1 cellular context compared by ENCODE assay signal in the genomic region with DNA sequence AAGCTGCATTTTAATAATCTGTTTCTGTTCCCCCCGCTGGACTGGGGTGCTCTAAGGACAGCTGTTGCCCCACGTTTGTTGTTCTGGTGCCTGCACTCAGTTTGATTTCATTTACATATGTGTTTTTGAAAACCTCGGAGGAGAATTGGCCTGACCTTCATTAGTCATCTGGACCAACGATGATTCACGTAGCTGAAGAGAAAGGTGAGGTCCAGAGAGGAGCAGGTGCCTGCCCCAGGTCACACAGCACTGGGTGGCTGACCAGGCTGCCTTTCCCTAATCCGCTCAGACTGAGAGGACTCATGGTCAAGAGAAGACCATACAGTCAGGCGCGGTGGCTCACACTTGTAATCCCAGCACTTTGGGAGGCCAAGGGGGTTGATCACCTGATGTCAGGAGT.
TF ChIP-seq lines count a peak whose summit lies in the region.

No MANE protein-coding gene starts in this region.

TF ChIP-seq in HCT116, 20 proteins besides CTCF, POLR2A, EP300 and RAD21:
- no peak for TF ChIP-seq CEBPB (IDR thresholded peaks at IDR 0.05; ENCODE audit: low read depth)
- TF ChIP-seq TCF7L2 (IDR thresholded peaks at IDR 0.05; ENCODE audit: borderline replicate concordance, extremely low read depth, insufficient read depth, insufficient read length): no peak
- no peak for TF ChIP-seq EGR1 (IDR thresholded peaks at IDR 0.05; ENCODE audit: low read depth)
- no peak for TF ChIP-seq FOSL1 (IDR thresholded peaks at IDR 0.05; ENCODE audit: low read depth)
- TF ChIP-seq SRF (IDR thresholded peaks at IDR 0.05; ENCODE audit: low read depth): no peak
- TF ChIP-seq POLR2AphosphoS5 (IDR thresholded peaks at IDR 0.05; ENCODE audit: low read depth, low read length): no peak
- no peak for TF ChIP-seq SP1 (IDR thresholded peaks at IDR 0.05; ENCODE audit: low read depth)
- TF ChIP-seq SIN3A (IDR thresholded peaks at IDR 0.05; ENCODE audit: low read depth): no peak
- no peak for TF ChIP-seq JUND (IDR thresholded peaks at IDR 0.05)
- no peak for TF ChIP-seq CBX3 (IDR thresholded peaks at IDR 0.05; ENCODE audit: low read depth)
- TF ChIP-seq EZH2 (IDR thresholded peaks at IDR 0.05): no peak
- TF ChIP-seq ZBTB33 (IDR thresholded peaks at IDR 0.05; ENCODE audit: extremely low read depth, insufficient replicate concordance, low read length): no peak
- no peak for TF ChIP-seq ZNF274 (IDR thresholded peaks at IDR 0.05; ENCODE audit: low read depth, low read length)
- no peak for TF ChIP-seq ELF1 (IDR thresholded peaks at IDR 0.05; ENCODE audit: borderline replicate concordance, low read depth)
- TF ChIP-seq, protein P1, sequence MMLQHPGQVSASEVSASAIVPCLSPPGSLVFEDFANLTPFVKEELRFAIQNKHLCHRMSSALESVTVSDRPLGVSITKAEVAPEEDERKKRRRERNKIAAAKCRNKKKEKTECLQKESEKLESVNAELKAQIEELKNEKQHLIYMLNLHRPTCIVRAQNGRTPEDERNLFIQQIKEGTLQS (IDR thresholded peaks at IDR 0.05): no peak
- no peak for TF ChIP-seq YY1 (IDR thresholded peaks at IDR 0.05; ENCODE audit: extremely low read depth, insufficient replicate concordance, low read depth, low read length)
